16 cellular contexts compared by ENCODE assay signal in genomic region chr3:66107855-66108254, GRCh38.
DNase-seq lines count a peak whose midpoint lies in the region; ATAC-seq and TF ChIP-seq lines count a peak whose summit lies in the region.
"Had no signal": no experiment of that assay in that cellular context is flagged by ENCODE, and none has a peak within 500 bp of the region (broad histone marks: within the 10 kb centered on the region; RNA-seq: fewer than 3 reads in every experiment).

No MANE protein-coding gene starts in this region.

- H2AFZ ChIP-seq in neuronal stem cell (ENCODE audit: low read length), result peak overlapping the region; percentile 7

- H3K4me3 ChIP-seq in BJ (ENCODE audit: low read depth, low read length) (no peak overlapping the region), neuronal stem cell (ENCODE audit: low read length in 2 of 2) (no peak overlapping the region), esophagus squamous epithelium (no peak overlapping the region)
- H3K4me3 ChIP-seq: Peyer's patch, suprapubic skin had no signal

- H3K18ac ChIP-seq in neuronal stem cell (ENCODE audit: low read length), result no peak overlapping the region

- no peak overlapping the region for H2AK5ac ChIP-seq in neuronal stem cell (ENCODE audit: low read depth, low read length)

- TF ChIP-seq CTCF in BJ (IDR thresholded peaks at IDR 0.05; ENCODE audit: insufficient read depth, low read depth, low read length) (no peak), esophagus squamous epithelium (IDR thresholded peaks at IDR 0.05) (no peak)

- POLR2A ChIA-PET in BJ (lab: Charles Lee), result no interaction called here

- H3K27ac ChIP-seq in neuronal stem cell (replicated peaks; ENCODE audit: low read length) (no peak overlapping the region), esophagus squamous epithelium (no peak overlapping the region)
- H3K27ac ChIP-seq: Peyer's patch, suprapubic skin had no signal

- H3K27me3 ChIP-seq in BJ (ENCODE audit: control insufficient read depth, insufficient read depth, low read length) (no peaks in the 10 kb centered on the region), neuronal stem cell (ENCODE audit: control insufficient read depth in 3 of 3, insufficient read depth in 3 of 3, low read depth in 1 of 3, low read length in 3 of 3) (no peaks in the 10 kb centered on the region), esophagus squamous epithelium (no peaks in the 10 kb centered on the region)
- H3K27me3 ChIP-seq: Peyer's patch, suprapubic skin had no signal

- CTCF ChIA-PET in BJ (lab: Yijun Ruan, JAX), result interaction anchor here (0.7 to 1.2 kb wide), 2 partner anchors 9 to 36 kb away, joined by 4 read pairs; no protein-coding TSS in a partner anchor

- no peak for ATAC-seq in GM21526 (IDR thresholded peaks at IDR 0.05; ENCODE audit: low FRiP score, unreplicated experiment)

- no peaks in the 10 kb centered on the region for H3K79me1 ChIP-seq in neuronal stem cell (ENCODE audit: low read depth, low read length)

- peak; percentile 33 for DNase-seq in BJ (ENCODE audit: low read depth)
- DNase-seq in NCI-H2171 treated with DMSO at 0.1 percent for 48 hours (lab: John Stamatoyannopoulos, UW), result peak; percentile 57
- peak; percentile 70 for DNase-seq in dermis blood vessel endothelial cell
- no peak for DNase-seq in neuronal stem cell (ENCODE audit: low spot score)
- no peak for DNase-seq in NCI-H748 treated with DMSO at 0.1 percent for 48 hours (lab: John Stamatoyannopoulos, UW)
- DNase-seq in esophagus squamous epithelium (lab: John Stamatoyannopoulos, UW), result no peak
- no peak for DNase-seq in islet precursor cell
- DNase-seq: anterior cingulate cortex; effector CD8-positive, alpha-beta T cell; head of caudate nucleus; KBM-7; NCI-H1694; NCI-H524 treated with DMSO at 0.1 percent for 48 hours; Peyer's patch had no signal

- H3K9me3 ChIP-seq in neuronal stem cell (replicated peaks in 1 of 2; ENCODE audit: control insufficient read depth in 2 of 2, insufficient read depth in 1 of 2, low read depth in 1 of 2, low read length in 2 of 2) (no peaks in the 10 kb centered on the region), esophagus squamous epithelium (no peaks in the 10 kb centered on the region)
- H3K9me3 ChIP-seq: Peyer's patch, suprapubic skin had no signal

- no peak overlapping the region for H2BK12ac ChIP-seq in neuronal stem cell (ENCODE audit: low read length)

- no peak overlapping the region for H2BK5ac ChIP-seq in neuronal stem cell (ENCODE audit: low read length)

- H4K91ac ChIP-seq in neuronal stem cell (ENCODE audit: low read depth, low read length, poor library complexity), result no peak overlapping the region

- no peak overlapping the region for H3K14ac ChIP-seq in neuronal stem cell (ENCODE audit: low read length)

- no peak overlapping the region for H3K4ac ChIP-seq in neuronal stem cell (ENCODE audit: low read length)

- H3K4me2 ChIP-seq in neuronal stem cell (ENCODE audit: insufficient read depth, low read length, poor library complexity, severe bottlenecking), result no peak overlapping the region

- H3K4me1 ChIP-seq in neuronal stem cell (ENCODE audit: control insufficient read depth in 2 of 2, insufficient read depth in 1 of 2, low read depth in 1 of 2, low read length in 2 of 2) (no peaks in the 10 kb centered on the region), esophagus squamous epithelium (no peaks in the 10 kb centered on the region)
- H3K4me1 ChIP-seq: Peyer's patch, suprapubic skin had no signal

- no peak overlapping the region for H4K8ac ChIP-seq in neuronal stem cell (ENCODE audit: low read depth, low read length)

- intact Hi-C loops in esophagus squamous epithelium (cut with DNase I), result no loop called here

- H3K9ac ChIP-seq in neuronal stem cell (ENCODE audit: low read depth, low read length, poor library complexity), result no peak overlapping the region

- H2BK15ac ChIP-seq in neuronal stem cell (ENCODE audit: low read length), result no peak overlapping the region

- H2BK120ac ChIP-seq in neuronal stem cell (ENCODE audit: low read depth, low read length), result no peak overlapping the region

- H3K23ac ChIP-seq in neuronal stem cell (ENCODE audit: low read depth, low read length, poor library complexity), result no peak overlapping the region

- no peaks in the 10 kb centered on the region for H3K36me3 ChIP-seq in BJ (ENCODE audit: control insufficient read depth, insufficient read depth, low read length)
- H3K36me3 ChIP-seq in neuronal stem cell (replicated peaks in 1 of 2; ENCODE audit: control insufficient read depth in 2 of 2, insufficient read depth in 2 of 2, low read length in 2 of 2), result no peaks in the 10 kb centered on the region
- H3K36me3 ChIP-seq in esophagus squamous epithelium, result no peaks in the 10 kb centered on the region
- H3K36me3 ChIP-seq: Peyer's patch, suprapubic skin had no signal

- TF ChIP-seq POLR2A in esophagus squamous epithelium (IDR thresholded peaks at IDR 0.05), result no peak

- no CpG with 5 or more reads among the region's 4 CpGs for WGBS in neuronal stem cell (ENCODE audit: extremely low coverage in 2 of 2, insufficient read length in 2 of 2, insufficient replicate concordance in 1 of 2), 2 donors
- 35% methylated on average over 3 of the region's 4 CpGs for WGBS in esophagus squamous epithelium, 2 donors

Comparison
In these comparisons a context has a peak if more than half of its experiments do, and no peak if none do; other contexts are left out.
1. DNase-seq: peak in BJ (single experiment), NCI-H2171 treated with DMSO at 0.1 percent for 48 hours (single experiment) and dermis blood vessel endothelial cell (single experiment); none in neuronal stem cell (single experiment), NCI-H748 treated with DMSO at 0.1 percent for 48 hours (single experiment), esophagus squamous epithelium (single experiment) and islet precursor cell (single experiment).